ENCODE assay signal across 1 cellular context in genomic region chr2:27370026-27370815, GRCh38.
TF ChIP-seq lines count a peak whose summit lies in the region.

TSS of gene EIF2B4 (minus strand) at chr2:27370338. CDS start at chr2:27370314, 24 bp downstream.
TSS of gene SNX17 (plus strand) at chr2:27370616. CDS start at chr2:27370744, 128 bp downstream.

TF ChIP-seq in HepG2, 621 proteins besides CTCF, POLR2A, EP300 and RAD21 (continued from another document and continues in another):
- TF ChIP-seq ZBTB2 (CRISPR knock-in tag; IDR thresholded peaks at IDR 0.05; ENCODE audit: low read depth) = peak; percentile 52
- no peak for TF ChIP-seq BCLAF1 (IDR thresholded peaks at IDR 0.05)
- peak; percentile 45; the same call in 1 of the 2 replicates for TF ChIP-seq ZNF558 (CRISPR knock-in tag; IDR thresholded peaks at IDR 0.05; ENCODE audit: borderline replicate concordance)
- no peak for TF ChIP-seq MATR3 (CRISPR knock-in tag; IDR thresholded peaks at IDR 0.05)
- TF ChIP-seq POGZ (CRISPR knock-in tag; IDR thresholded peaks at IDR 0.05) = peak; percentile 95
- no peak; the same call in 1 of the 2 replicates for TF ChIP-seq ZNF607 (CRISPR knock-in tag; IDR thresholded peaks at IDR 0.05; ENCODE audit: borderline replicate concordance)
- TF ChIP-seq ELK4 (CRISPR knock-in tag; IDR thresholded peaks at IDR 0.05; ENCODE audit: borderline replicate concordance) = no peak
- TF ChIP-seq FOXP4 (CRISPR knock-in tag; IDR thresholded peaks at IDR 0.05) = peak; percentile 84
- TF ChIP-seq ISL2 (CRISPR knock-in tag; IDR thresholded peaks at IDR 0.05) = peak; percentile 95
- peak; percentile 98 for TF ChIP-seq TAF1 (CRISPR knock-in tag; IDR thresholded peaks at IDR 0.05)
- peak; percentile 80 for TF ChIP-seq GATAD2A (CRISPR knock-in tag; IDR thresholded peaks at IDR 0.05)
- TF ChIP-seq ZNF260 (CRISPR knock-in tag; IDR thresholded peaks at IDR 0.05; ENCODE audit: borderline replicate concordance, low read depth) = peak; percentile 56; the same call in 1 of the 2 replicates
- peak; percentile 87 for TF ChIP-seq TEAD3 (CRISPR knock-in tag; optimal IDR thresholded peaks at IDR 0.05; ENCODE audit: borderline replicate concordance)
- TF ChIP-seq RNF219 (CRISPR knock-in tag; IDR thresholded peaks at IDR 0.05) = peak; percentile 96; the same call in 1 of the 2 replicates
- TF ChIP-seq JUN (CRISPR knock-in tag; IDR thresholded peaks at IDR 0.05) = peak; percentile 86; the same call in 1 of the 2 replicates
- no peak for TF ChIP-seq MAFF (IDR thresholded peaks at IDR 0.05; ENCODE audit: low read depth, low read length)
- peak; percentile 59 for TF ChIP-seq TAF15 (IDR thresholded peaks at IDR 0.05; ENCODE audit: low read depth, low read length, poor library complexity, severe bottlenecking)
- 0 out of 2 replicates have a peak, but pooled peaks have one; percentile 88 for TF ChIP-seq FLYWCH1 (CRISPR knock-in tag; IDR thresholded peaks at IDR 0.05)
- TF ChIP-seq ZNF160 (CRISPR knock-in tag; IDR thresholded peaks at IDR 0.05) = peak; percentile 72
- TF ChIP-seq SCMH1 (CRISPR knock-in tag; IDR thresholded peaks at IDR 0.05; ENCODE audit: borderline replicate concordance) = no peak
- no peak for TF ChIP-seq NONO (IDR thresholded peaks at IDR 0.05)
- peak; percentile 99 for TF ChIP-seq NONO (CRISPR knock-in tag; conservative IDR thresholded peaks at IDR 0.05)
- peak; percentile 98; the same call in 1 of the 2 replicates for TF ChIP-seq ZNF619 (CRISPR knock-in tag; IDR thresholded peaks at IDR 0.05)
- TF ChIP-seq ZNF225 (CRISPR knock-in tag; IDR thresholded peaks at IDR 0.05) = peak; percentile 94
- peak; percentile 66; the same call in 1 of the 2 replicates for TF ChIP-seq ZNF780A (CRISPR knock-in tag; IDR thresholded peaks at IDR 0.05)
- no peak for TF ChIP-seq ATF7 (IDR thresholded peaks at IDR 0.05)
- TF ChIP-seq ATF7 (CRISPR knock-in tag; IDR thresholded peaks at IDR 0.05) = 0 out of 2 replicates have a peak, but pooled peaks have one; percentile 82
- TF ChIP-seq IRX3 (CRISPR knock-in tag; IDR thresholded peaks at IDR 0.05; ENCODE audit: borderline replicate concordance, low read depth) = no peak; the same call in 1 of the 2 replicates
- peak; percentile 85 for TF ChIP-seq ETV6 (CRISPR knock-in tag; conservative IDR thresholded peaks at IDR 0.05)
- TF ChIP-seq ZIK1 (CRISPR knock-in tag; IDR thresholded peaks at IDR 0.05; ENCODE audit: borderline replicate concordance, low read depth) = peak; percentile 78
- TF ChIP-seq NR0B2 (CRISPR knock-in tag; IDR thresholded peaks at IDR 0.05) = peak; percentile 66; the same call in 1 of the 2 replicates
- TF ChIP-seq ZNF614 (CRISPR knock-in tag; IDR thresholded peaks at IDR 0.05; ENCODE audit: borderline replicate concordance) = peak; percentile 92
- peak; percentile 100 for TF ChIP-seq ZNF350 (CRISPR knock-in tag; IDR thresholded peaks at IDR 0.05; ENCODE audit: borderline replicate concordance, low read depth)
- TF ChIP-seq POGK (CRISPR knock-in tag; conservative IDR thresholded peaks at IDR 0.05) = peak; percentile 98
- peak; percentile 44; the same call in 1 of the 2 replicates for TF ChIP-seq FOSL1 (CRISPR knock-in tag; IDR thresholded peaks at IDR 0.05; ENCODE audit: borderline replicate concordance)
- TF ChIP-seq ATF6 (CRISPR knock-in tag; conservative IDR thresholded peaks at IDR 0.05) = 0 out of 2 replicates have a peak, but pooled peaks have one; percentile 33
- no peak for TF ChIP-seq HMGA1 (CRISPR knock-in tag; conservative IDR thresholded peaks at IDR 0.05)
- TF ChIP-seq ZNF572 (CRISPR knock-in tag; IDR thresholded peaks at IDR 0.05) = peak; percentile 96; the same call in 1 of the 2 replicates
- TF ChIP-seq GTF2F1 (IDR thresholded peaks at IDR 0.05; ENCODE audit: low read length) = no peak; the same call in 1 of the 2 replicates
- no peak; the same call in 1 of the 2 replicates for TF ChIP-seq SIX1 (CRISPR knock-in tag; IDR thresholded peaks at IDR 0.05; ENCODE audit: borderline replicate concordance)
- peak; percentile 1; the same call in 1 of the 2 replicates for TF ChIP-seq ZNF34 (CRISPR knock-in tag; IDR thresholded peaks at IDR 0.05; ENCODE audit: borderline replicate concordance)
- TF ChIP-seq ZNF496 (CRISPR knock-in tag; IDR thresholded peaks at IDR 0.05; ENCODE audit: insufficient replicate concordance) = no peak
- TF ChIP-seq CENPX (CRISPR knock-in tag; IDR thresholded peaks at IDR 0.05) = no peak
- TF ChIP-seq REST (IDR thresholded peaks at IDR 0.05; ENCODE audit: borderline replicate concordance in 1 of 2, low read depth in 1 of 2, low read length in 2 of 2) = peak in 1 of 2 experiments; percentile 44; a peak in 1 of 4 replicates
- TF ChIP-seq ZNF652 (CRISPR knock-in tag; IDR thresholded peaks at IDR 0.05; ENCODE audit: borderline replicate concordance, low read depth) = no peak; the same call in 1 of the 2 replicates
- peak; percentile 85 for TF ChIP-seq RXRB (CRISPR knock-in tag; IDR thresholded peaks at IDR 0.05; ENCODE audit: borderline replicate concordance)
- peak; percentile 95 for TF ChIP-seq ZNF615 (CRISPR knock-in tag; IDR thresholded peaks at IDR 0.05; ENCODE audit: borderline replicate concordance)
